Comparison of ENCODE assay signal across 3 cellular contexts in genomic region chr4:169039271-169039954, GRCh38.
A peak's percentile ranks its signal among the peaks of the same experiment; 100 is the strongest.
TF ChIP-seq lines count a peak whose summit lies in the region.

No MANE protein-coding gene starts in this region.

TF ChIP-seq in GM23338, 12 proteins besides CTCF, POLR2A, EP300 and RAD21 (continues in another document):
- TF ChIP-seq POLR2AphosphoS5 (IDR thresholded peaks at IDR 0.05; ENCODE audit: low read depth): no peak
- TF ChIP-seq ZNF462 (CRISPR knock-in tag; IDR thresholded peaks at IDR 0.05): no peak
- TF ChIP-seq ETS1 (IDR thresholded peaks at IDR 0.05): no peak
- no peak for TF ChIP-seq ZNF331 (CRISPR knock-in tag; IDR thresholded peaks at IDR 0.05; ENCODE audit: low read depth)
- TF ChIP-seq EZH2 (IDR thresholded peaks at IDR 0.05; ENCODE audit: low read depth, unreplicated experiment): no peak

TF ChIP-seq in SK-N-SH treated with all-trans-retinoic acid at 6 μM for 48 hours, 23 proteins besides CTCF, POLR2A, EP300 and RAD21:
- no peak for TF ChIP-seq CREB5 (CRISPR knock-in tag; IDR thresholded peaks at IDR 0.05; ENCODE audit: low read depth)
- peak; percentile 42; the same call in 1 of the 2 replicates for TF ChIP-seq TCF4 (CRISPR knock-in tag; IDR thresholded peaks at IDR 0.05; ENCODE audit: borderline replicate concordance)

TF ChIP-seq in HepG2, 621 proteins besides CTCF, POLR2A, EP300 and RAD21:
- TF ChIP-seq KAT2B (IDR thresholded peaks at IDR 0.05; ENCODE audit: borderline replicate concordance, low read depth, low read length) (no peak), ZNF772 (CRISPR knock-in tag; IDR thresholded peaks at IDR 0.05) (no peak), SRF (IDR thresholded peaks at IDR 0.05; ENCODE audit: low read depth, low read length) (no peak), SALL1 (CRISPR knock-in tag; IDR thresholded peaks at IDR 0.05) (no peak), ZNF260 (CRISPR knock-in tag; IDR thresholded peaks at IDR 0.05; ENCODE audit: borderline replicate concordance, low read depth) (no peak), ZNF281 (CRISPR knock-in tag; IDR thresholded peaks at IDR 0.05; ENCODE audit: borderline replicate concordance) (no peak), TARDBP (CRISPR knock-in tag; IDR thresholded peaks at IDR 0.05) (no peak)
